Comparison of ENCODE assay signal across 17 cellular contexts in the genomic region with DNA sequence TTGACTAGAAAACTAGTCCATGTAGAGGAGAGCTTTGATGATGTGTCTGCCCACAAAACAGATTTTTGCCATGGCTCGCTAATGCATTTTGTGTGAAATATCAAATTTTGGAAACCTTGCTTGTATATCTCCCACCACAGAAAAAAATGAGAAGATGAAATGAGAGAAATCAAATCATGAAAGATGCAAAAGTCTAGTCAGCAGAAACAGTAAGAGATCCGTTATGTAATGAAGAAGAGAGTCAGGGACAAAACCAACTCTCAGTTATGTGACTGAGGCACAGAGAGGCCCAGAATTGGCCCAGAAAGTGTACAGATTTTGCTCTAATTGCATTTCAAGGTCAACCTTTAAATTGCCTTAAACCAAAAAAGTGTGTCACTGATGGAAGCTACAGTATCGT.
DNase-seq lines count a peak whose midpoint lies in the region; ATAC-seq, FAIRE-seq and TF ChIP-seq lines count a peak whose summit lies in the region.
"Had no signal": no experiment of that assay in that cellular context is flagged by ENCODE, and none has a peak within 500 bp of the region (broad histone marks: within the 10 kb centered on the region; RNA-seq: fewer than 3 reads in every experiment).

No MANE protein-coding gene starts in this region.

- no peak overlapping the region for H3K9ac ChIP-seq in astrocyte (ENCODE audit: low read length)

- H3K4me1 ChIP-seq in heart right ventricle (peaks cover 15 to 83% (median 62%) of the 10 kb centered on the region in 9 donors), astrocyte (ENCODE audit: insufficient read depth, low read length) (peaks cover 23% of the 10 kb centered on the region), thoracic aorta (ENCODE audit: control insufficient read depth in 1 of 2, low read depth in 2 of 2) (peaks cover 15 to 64% of the 10 kb centered on the region in 2 donors), OCI-LY7 (ENCODE audit: insufficient read depth, low read length, poor library complexity, severe bottlenecking) (no peaks in the 10 kb centered on the region)

- peaks cover 55% of the 10 kb centered on the region for H3K4me1 Mint-ChIP-seq in astrocyte (ENCODE audit: low read depth, unreplicated experiment)
- H3K4me1 Mint-ChIP-seq in mesothelial cell of epicardium = peaks cover 46% of the 10 kb centered on the region

- no peak for TF ChIP-seq CTCF in heart right ventricle (IDR thresholded peaks at IDR 0.05)
- no peak for TF ChIP-seq CTCF in astrocyte (IDR thresholded peaks at IDR 0.05; ENCODE audit: insufficient read depth, low read depth, low read length)
- TF ChIP-seq CTCF in mesothelial cell of epicardium (IDR thresholded peaks at IDR 0.05; ENCODE audit: unreplicated experiment) = no peak
- TF ChIP-seq CTCF in thoracic aorta (IDR thresholded peaks at IDR 0.05) = no peak
- no peak for TF ChIP-seq CTCF in OCI-LY7 (conservative IDR thresholded peaks at IDR 0.05; ENCODE audit: low read length)

- H3K36me3 ChIP-seq in heart right ventricle (no peaks in the 10 kb centered on the region), astrocyte (ENCODE audit: insufficient read depth, low read length) (no peaks in the 10 kb centered on the region), thoracic aorta (no peaks in the 10 kb centered on the region), OCI-LY7 (ENCODE audit: insufficient read depth, low read length) (no peaks in the 10 kb centered on the region)
- H3K36me3 ChIP-seq: HAP-1 had no signal

- peak overlapping the region; percentile 1 for H3K27ac Mint-ChIP-seq in astrocyte (ENCODE audit: unreplicated experiment)
- peak overlapping the region; percentile 37 for H3K27ac Mint-ChIP-seq in mesothelial cell of epicardium

- CTCF ChIA-PET in OCI-LY7 (lab: Charles Lee; ENCODE audit: unreplicated experiment) = no interaction called here

- H3K4me3 ChIP-seq in heart right ventricle = no peak overlapping the region
- H3K4me3 ChIP-seq in astrocyte (ENCODE audit: insufficient read depth, low read depth, low read length) = no peak overlapping the region
- no peak overlapping the region for H3K4me3 ChIP-seq in thoracic aorta
- no peak overlapping the region for H3K4me3 ChIP-seq in OCI-LY7 (ENCODE audit: low read depth, low read length, poor library complexity, severe bottlenecking)
- H3K4me3 ChIP-seq: GM12878, HAP-1 had no signal

- H3K27ac ChIP-seq in heart right ventricle (peak overlapping the region in 9 of 10 donors; percentile 9 to 83 (median 60)), astrocyte (ENCODE audit: low read depth, low read length) (no peak overlapping the region), thoracic aorta (peak overlapping the region; percentile 22 to 72), OCI-LY7 (ENCODE audit: low read depth, low read length, poor library complexity, severe bottlenecking) (no peak overlapping the region)
- H3K27ac ChIP-seq: C4-2B had no signal

- POLR2A ChIA-PET in OCI-LY7 (lab: Charles Lee) = interaction anchor here (0.5 to 1.1 kb wide), 4 partner anchors 10 to 38 kb away, joined by 3 read pairs; no protein-coding TSS in a partner anchor

- DNase-seq in heart right ventricle (no peak), Right ventricle myocardium superior (no peak), astrocyte (ENCODE audit: low read depth) (no peak), mesothelial cell of epicardium (ENCODE audit: low spot score in 2 of 2, unreplicated experiment in 2 of 2) (no peak), thoracic aorta (ENCODE audit: low spot score) (no peak), OCI-LY7 (ENCODE audit: low spot score) (no peak), pons (ENCODE audit: low spot score) (no peak)
- DNase-seq in activated naive CD4-positive, alpha-beta T cell treated with anti-CD3 and anti-CD28 coated beads, Interleukin-2, amount 50 U/mL, for 16 hours = no peak
- DNase-seq: GDM1, Kasumi-1, NCI-H1105, NCI-H1694, NCI-H2227 treated with DMSO at 0.1 percent for 48 hours, NCI-H524 treated with DMSO at 0.1 percent for 48 hours had no signal

- H3K4me3 Mint-ChIP-seq in astrocyte (ENCODE audit: unreplicated experiment) (no peak overlapping the region), mesothelial cell of epicardium (no peak overlapping the region)

- no peaks in the 10 kb centered on the region for H3K36me3 Mint-ChIP-seq in astrocyte (ENCODE audit: low read depth, unreplicated experiment)
- peaks cover 4% of the 10 kb centered on the region for H3K36me3 Mint-ChIP-seq in mesothelial cell of epicardium

- intact Hi-C loops in heart right ventricle (cut with DNase I) (loop anchor here in 5 of 10 donors (2.0 to 10.0 kb wide), 7 partner anchors 35 to 165 kb away; no protein-coding TSS in a partner anchor), Right ventricle myocardium superior (cut with DNase I) (no loop called here), OCI-LY7 (cut with micrococcal nuclease; ENCODE audit: unreplicated experiment) (no loop called here)

- H3K27me3 ChIP-seq in heart right ventricle (no peaks in the 10 kb centered on the region), astrocyte (ENCODE audit: insufficient read depth, low read length) (no peaks in the 10 kb centered on the region), thoracic aorta (replicated peaks; ENCODE audit: insufficient read depth) (no peaks in the 10 kb centered on the region)

- ATAC-seq in heart right ventricle (no peak), Right ventricle myocardium superior (ENCODE audit: poor library complexity) (no peak), thoracic aorta (ENCODE audit: insufficient number of reproducible peaks, low FRiP score, low read depth) (no peak)
- ATAC-seq: GM12878 had no signal

- H2AFZ ChIP-seq in astrocyte (ENCODE audit: low read depth, low read length) (no peak overlapping the region), OCI-LY7 (ENCODE audit: low read length) (no peak overlapping the region)

- H4K20me1 ChIP-seq in astrocyte (ENCODE audit: insufficient read depth, low read length) (no peaks in the 10 kb centered on the region), OCI-LY7 (ENCODE audit: insufficient read depth, low read length) (no peaks in the 10 kb centered on the region)

- peak; percentile 52 for FAIRE-seq in astrocyte (lab: Jason Lieb, UNC)
- FAIRE-seq: GM12878 had no signal

- no TSS peak for BruUV-seq in OCI-LY7 (replicated peaks; lab: Mats Ljungman, UMichigan)

- H3K9me3 Mint-ChIP-seq in astrocyte (ENCODE audit: unreplicated experiment) = no peaks in the 10 kb centered on the region
- H3K9me3 Mint-ChIP-seq in mesothelial cell of epicardium = no peaks in the 10 kb centered on the region

- H3K9me3 ChIP-seq in heart right ventricle (no peaks in the 10 kb centered on the region), astrocyte (ENCODE audit: insufficient read depth, low read depth, low read length) (no peaks in the 10 kb centered on the region), thoracic aorta (no peaks in the 10 kb centered on the region), OCI-LY7 (ENCODE audit: low read length) (no peaks in the 10 kb centered on the region)
- H3K9me3 ChIP-seq: HAP-1 had no signal

- 93 to 98% methylated on average over 3 of the region's 3 CpGs for WGBS in heart right ventricle, 2 donors

- H3K79me2 ChIP-seq in astrocyte (ENCODE audit: insufficient read depth, low read length) = no peaks in the 10 kb centered on the region
- H3K79me2 ChIP-seq in OCI-LY7 (ENCODE audit: insufficient read depth, low read depth, low read length) = no peaks in the 10 kb centered on the region

- H3K27me3 Mint-ChIP-seq in astrocyte (ENCODE audit: low read depth, unreplicated experiment) (no peaks in the 10 kb centered on the region), mesothelial cell of epicardium (ENCODE audit: low read depth) (no peaks in the 10 kb centered on the region)

- H3K9me2 ChIP-seq in OCI-LY7 (ENCODE audit: insufficient read depth, low read length) = no peaks in the 10 kb centered on the region

- H3K4me2 ChIP-seq in astrocyte (ENCODE audit: low read length) (no peak overlapping the region), OCI-LY7 (ENCODE audit: low read length) (no peak overlapping the region)

Comparison
In these comparisons a context has a peak if more than half of its experiments do, and no peak if none do; other contexts are left out.
1. H3K27ac ChIP-seq: peak in heart right ventricle (9 of 10) and thoracic aorta (2 of 2); none in astrocyte (single experiment) and OCI-LY7 (single experiment).